8 cellular contexts compared by ENCODE assay signal in the genomic region with DNA sequence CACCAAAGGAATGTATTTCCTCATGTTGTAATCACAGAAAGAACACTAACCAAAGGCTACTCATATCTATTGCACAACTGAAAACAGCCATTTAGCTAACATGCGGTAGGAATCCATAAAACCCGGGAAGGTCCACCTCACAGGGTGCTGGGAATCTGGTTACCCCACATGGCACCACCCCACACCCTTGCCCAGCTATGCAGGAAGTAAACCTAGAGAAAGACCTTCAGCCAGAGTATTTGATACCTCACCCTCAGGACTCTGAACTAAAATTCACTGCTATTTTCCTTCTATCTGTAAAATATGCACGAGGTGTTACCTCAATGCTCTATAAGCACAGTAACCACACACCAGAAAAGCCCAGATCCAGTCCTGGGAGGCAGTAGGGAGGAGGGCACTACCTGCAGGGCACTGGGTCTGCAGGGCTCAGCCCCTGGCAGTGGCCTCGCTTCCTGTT. TPM values are rescaled to one million over a fixed set of nuclear protein-coding genes. Genes with fewer than 3 reads are reported as not detected.
A peak's percentile ranks its signal among the peaks of the same experiment; 100 is the strongest.
DNase-seq lines count a peak whose midpoint lies in the region; ATAC-seq and TF ChIP-seq lines count a peak whose summit lies in the region.

No MANE protein-coding gene starts in this region.

- H3K4me3 ChIP-seq in CD8-positive, alpha-beta memory T cell (ENCODE audit: low read length), result peak overlapping the region; percentile 11
- H3K4me3 ChIP-seq in skeletal muscle tissue (ENCODE audit: low read length in 3 of 3), result no peak overlapping the region

- H3K9ac ChIP-seq in skeletal muscle tissue (ENCODE audit: low read depth in 1 of 3, low read length in 3 of 3), result peak overlapping the region; percentile 3 to 45 (median 39)

- peaks cover 6 to 28% (median 18%) of the 10 kb centered on the region in 3 donors for H3K36me3 Mint-ChIP-seq in CD8-positive, alpha-beta memory T cell
- peaks cover 50% of the 10 kb centered on the region for H3K36me3 Mint-ChIP-seq in activated CD4-positive, alpha-beta memory T cell treated with anti-CD3 and anti-CD28 coated beads, Interleukin-2, amount 10 ng/mL, durations not matched to agents 7 days and 5 days (ENCODE audit: low read depth)

- CTCF ChIA-PET in CD8-positive, alpha-beta memory T cell (lab: Charles Lee), result no interaction called here
- CTCF ChIA-PET in activated CD4-positive, alpha-beta memory T cell treated with anti-CD3 and anti-CD28 coated beads, Interleukin-2, amount 10 ng/mL, durations not matched to agents 7 days and 5 days (lab: Charles Lee), result no interaction called here

- peak overlapping the region; percentile 47 to 89 (median 77) for H3K4me3 Mint-ChIP-seq in CD8-positive, alpha-beta memory T cell
- H3K4me3 Mint-ChIP-seq in activated CD4-positive, alpha-beta memory T cell treated with anti-CD3 and anti-CD28 coated beads, Interleukin-2, amount 10 ng/mL, durations not matched to agents 7 days and 5 days, result peak overlapping the region; percentile 78

- no peak for TF ChIP-seq RAD21 in Ishikawa (IDR thresholded peaks at IDR 0.05; ENCODE audit: low read depth)

- TF ChIP-seq EP300 in Ishikawa (IDR thresholded peaks at IDR 0.05; ENCODE audit: borderline replicate concordance), result no peak

- peaks cover 6% of the 10 kb centered on the region for H3K36me3 ChIP-seq in CD8-positive, alpha-beta memory T cell (ENCODE audit: insufficient read depth, low read length)
- peaks cover 2 to 7% (median 6%) of the 10 kb centered on the region in 3 donors for H3K36me3 ChIP-seq in skeletal muscle tissue (ENCODE audit: control insufficient read depth in 3 of 3, insufficient read depth in 3 of 3, low read length in 3 of 3)

- H3K27ac Mint-ChIP-seq in CD8-positive, alpha-beta memory T cell, result peak overlapping the region; percentile 58 to 96 (median 90)
- peak overlapping the region; percentile 100 for H3K27ac Mint-ChIP-seq in activated CD4-positive, alpha-beta memory T cell treated with anti-CD3 and anti-CD28 coated beads, Interleukin-2, amount 10 ng/mL, durations not matched to agents 7 days and 5 days

- no peaks in the 10 kb centered on the region for H3K27me3 Mint-ChIP-seq in CD8-positive, alpha-beta memory T cell
- no peaks in the 10 kb centered on the region for H3K27me3 Mint-ChIP-seq in activated CD4-positive, alpha-beta memory T cell treated with anti-CD3 and anti-CD28 coated beads, Interleukin-2, amount 10 ng/mL, durations not matched to agents 7 days and 5 days

- ATAC-seq in HG02642 (IDR thresholded peaks at IDR 0.05; ENCODE audit: poor library complexity, unreplicated experiment) (no peak), GM19455 (IDR thresholded peaks at IDR 0.05; ENCODE audit: unreplicated experiment) (no peak)

- H3K9me3 Mint-ChIP-seq in CD8-positive, alpha-beta memory T cell, result no peaks in the 10 kb centered on the region
- H3K9me3 Mint-ChIP-seq in activated CD4-positive, alpha-beta memory T cell treated with anti-CD3 and anti-CD28 coated beads, Interleukin-2, amount 10 ng/mL, durations not matched to agents 7 days and 5 days, result peaks cover 2% of the 10 kb centered on the region

- no peaks in the 10 kb centered on the region for H3K9me3 ChIP-seq in CD8-positive, alpha-beta memory T cell (ENCODE audit: low read length)
- no peaks in the 10 kb centered on the region for H3K9me3 ChIP-seq in skeletal muscle tissue (ENCODE audit: control insufficient read depth in 3 of 3, low read length in 3 of 3)

- POLR2A ChIA-PET in CD8-positive, alpha-beta memory T cell (lab: Charles Lee), result no interaction called here
- POLR2A ChIA-PET in activated CD4-positive, alpha-beta memory T cell treated with anti-CD3 and anti-CD28 coated beads, Interleukin-2, amount 10 ng/mL, durations not matched to agents 7 days and 5 days (lab: Charles Lee), result interaction anchor here (0.7 to 4.6 kb wide), 7 partner anchors 14 to 152 kb away, joined by 3 to 96 read pairs (median 3); a partner anchor contains a TSS

- peaks cover 52 to 76% (median 70%) of the 10 kb centered on the region in 3 donors for H3K4me1 Mint-ChIP-seq in CD8-positive, alpha-beta memory T cell
- peaks cover 66% of the 10 kb centered on the region for H3K4me1 Mint-ChIP-seq in activated CD4-positive, alpha-beta memory T cell treated with anti-CD3 and anti-CD28 coated beads, Interleukin-2, amount 10 ng/mL, durations not matched to agents 7 days and 5 days

- H3K27me3 ChIP-seq in CD8-positive, alpha-beta memory T cell (ENCODE audit: insufficient read depth, low read length, poor library complexity, severe bottlenecking), result no peaks in the 10 kb centered on the region
- H3K27me3 ChIP-seq in skeletal muscle tissue (ENCODE audit: control insufficient read depth in 3 of 3, insufficient read depth in 3 of 3, low read length in 3 of 3), result no peaks in the 10 kb centered on the region

- DNase-seq in CD8-positive, alpha-beta memory T cell, result no peak
- DNase-seq in activated CD4-positive, alpha-beta memory T cell treated with anti-CD3 and anti-CD28 coated beads, Interleukin-2, amount 10 ng/mL, durations not matched to agents 7 days and 5 days, result peak; percentile 37
- DNase-seq in glomerular visceral epithelial cell (ENCODE audit: extremely low spot score) (peak; percentile 95), midbrain (lab: John Stamatoyannopoulos, UW) (no peak)

- H3K27ac ChIP-seq in CD8-positive, alpha-beta memory T cell (ENCODE audit: low read depth, low read length), result no peak overlapping the region
- H3K27ac ChIP-seq in skeletal muscle tissue (ENCODE audit: low read depth, low read length), result peak overlapping the region; percentile 65

- H3K4me1 ChIP-seq in CD8-positive, alpha-beta memory T cell (ENCODE audit: insufficient read depth, low read length), result peaks cover 39% of the 10 kb centered on the region
- H3K4me1 ChIP-seq in skeletal muscle tissue (ENCODE audit: control insufficient read depth in 3 of 3, insufficient read depth in 3 of 3, low read length in 3 of 3), result peaks cover 5 to 8% (median 6%) of the 10 kb centered on the region in 3 donors

TF ChIP-seq in Ishikawa, 13 proteins besides CTCF, POLR2A, EP300 and RAD21:
- TF ChIP-seq TAF1 (IDR thresholded peaks at IDR 0.05; ENCODE audit: low read depth), result no peak
- TF ChIP-seq TEAD4 (IDR thresholded peaks at IDR 0.05), result peak; percentile 51; the same call in 1 of the 2 replicates
- TF ChIP-seq FOXM1 (IDR thresholded peaks at IDR 0.05; ENCODE audit: borderline replicate concordance, low read depth), result no peak
- TF ChIP-seq NFIC (IDR thresholded peaks at IDR 0.05), result no peak
- TF ChIP-seq, protein P1, sequence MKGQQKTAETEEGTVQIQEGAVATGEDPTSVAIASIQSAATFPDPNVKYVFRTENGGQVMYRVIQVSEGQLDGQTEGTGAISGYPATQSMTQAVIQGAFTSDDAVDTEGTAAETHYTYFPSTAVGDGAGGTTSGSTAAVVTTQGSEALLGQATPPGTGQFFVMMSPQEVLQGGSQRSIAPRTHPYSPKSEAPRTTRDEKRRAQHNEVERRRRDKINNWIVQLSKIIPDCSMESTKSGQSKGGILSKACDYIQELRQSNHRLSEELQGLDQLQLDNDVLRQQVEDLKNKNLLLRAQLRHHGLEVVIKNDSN (IDR thresholded peaks at IDR 0.05), result no peak
- TF ChIP-seq ZBTB7A (IDR thresholded peaks at IDR 0.05; ENCODE audit: low read depth), result no peak
- TF ChIP-seq YY1 (IDR thresholded peaks at IDR 0.05; ENCODE audit: low read depth), result 0 out of 2 replicates have a peak, but pooled peaks have one; percentile 13
- no peak for TF ChIP-seq CREB1 (IDR thresholded peaks at IDR 0.05; ENCODE audit: low read depth)
- TF ChIP-seq, protein P2, sequence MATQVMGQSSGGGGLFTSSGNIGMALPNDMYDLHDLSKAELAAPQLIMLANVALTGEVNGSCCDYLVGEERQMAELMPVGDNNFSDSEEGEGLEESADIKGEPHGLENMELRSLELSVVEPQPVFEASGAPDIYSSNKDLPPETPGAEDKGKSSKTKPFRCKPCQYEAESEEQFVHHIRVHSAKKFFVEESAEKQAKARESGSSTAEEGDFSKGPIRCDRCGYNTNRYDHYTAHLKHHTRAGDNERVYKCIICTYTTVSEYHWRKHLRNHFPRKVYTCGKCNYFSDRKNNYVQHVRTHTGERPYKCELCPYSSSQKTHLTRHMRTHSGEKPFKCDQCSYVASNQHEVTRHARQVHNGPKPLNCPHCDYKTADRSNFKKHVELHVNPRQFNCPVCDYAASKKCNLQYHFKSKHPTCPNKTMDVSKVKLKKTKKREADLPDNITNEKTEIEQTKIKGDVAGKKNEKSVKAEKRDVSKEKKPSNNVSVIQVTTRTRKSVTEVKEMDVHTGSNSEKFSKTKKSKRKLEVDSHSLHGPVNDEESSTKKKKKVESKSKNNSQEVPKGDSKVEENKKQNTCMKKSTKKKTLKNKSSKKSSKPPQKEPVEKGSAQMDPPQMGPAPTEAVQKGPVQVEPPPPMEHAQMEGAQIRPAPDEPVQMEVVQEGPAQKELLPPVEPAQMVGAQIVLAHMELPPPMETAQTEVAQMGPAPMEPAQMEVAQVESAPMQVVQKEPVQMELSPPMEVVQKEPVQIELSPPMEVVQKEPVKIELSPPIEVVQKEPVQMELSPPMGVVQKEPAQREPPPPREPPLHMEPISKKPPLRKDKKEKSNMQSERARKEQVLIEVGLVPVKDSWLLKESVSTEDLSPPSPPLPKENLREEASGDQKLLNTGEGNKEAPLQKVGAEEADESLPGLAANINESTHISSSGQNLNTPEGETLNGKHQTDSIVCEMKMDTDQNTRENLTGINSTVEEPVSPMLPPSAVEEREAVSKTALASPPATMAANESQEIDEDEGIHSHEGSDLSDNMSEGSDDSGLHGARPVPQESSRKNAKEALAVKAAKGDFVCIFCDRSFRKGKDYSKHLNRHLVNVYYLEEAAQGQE (IDR thresholded peaks at IDR 0.05; ENCODE audit: low read depth), result no peak
- TF ChIP-seq TCF12 (IDR thresholded peaks at IDR 0.05; ENCODE audit: low read depth), result no peak
- TF ChIP-seq CEBPB (IDR thresholded peaks at IDR 0.05), result peak; percentile 95
- TF ChIP-seq, protein P3, sequence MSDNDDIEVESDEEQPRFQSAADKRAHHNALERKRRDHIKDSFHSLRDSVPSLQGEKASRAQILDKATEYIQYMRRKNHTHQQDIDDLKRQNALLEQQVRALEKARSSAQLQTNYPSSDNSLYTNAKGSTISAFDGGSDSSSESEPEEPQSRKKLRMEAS (IDR thresholded peaks at IDR 0.05), result peak; percentile 56
- TF ChIP-seq EGR1 (IDR thresholded peaks at IDR 0.05), result no peak

RNA-seq across cellular contexts. Expression of a gene that starts 45.8 kb away (rescaled TPM):
- total RNA-seq in CD8-positive, alpha-beta memory T cell, result 10 to 100 TPM; 52.6 to 60.3 TPM
- polyA plus RNA-seq in CD8-positive, alpha-beta memory T cell, result 91.9 TPM
- total RNA-seq in activated CD4-positive, alpha-beta memory T cell treated with anti-CD3 and anti-CD28 coated beads, Interleukin-2, amount 10 ng/mL, durations not matched to agents 7 days and 5 days, result 10 to 100 TPM; 82.9 to 90.8 TPM
- 17.2 TPM for total RNA-seq in skeletal muscle tissue

Comparison
In these comparisons a context has a peak if more than half of its experiments do, and no peak if none do; other contexts are left out.
1. DNase-seq: peak in activated CD4-positive, alpha-beta memory T cell treated with anti-CD3 and anti-CD28 coated beads, Interleukin-2, amount 10 ng/mL, durations not matched to agents 7 days and 5 days (single experiment) and glomerular visceral epithelial cell (single experiment); none in CD8-positive, alpha-beta memory T cell (0 of 5) and midbrain (single experiment).